34 cellular contexts compared by ENCODE assay signal in the genomic region with DNA sequence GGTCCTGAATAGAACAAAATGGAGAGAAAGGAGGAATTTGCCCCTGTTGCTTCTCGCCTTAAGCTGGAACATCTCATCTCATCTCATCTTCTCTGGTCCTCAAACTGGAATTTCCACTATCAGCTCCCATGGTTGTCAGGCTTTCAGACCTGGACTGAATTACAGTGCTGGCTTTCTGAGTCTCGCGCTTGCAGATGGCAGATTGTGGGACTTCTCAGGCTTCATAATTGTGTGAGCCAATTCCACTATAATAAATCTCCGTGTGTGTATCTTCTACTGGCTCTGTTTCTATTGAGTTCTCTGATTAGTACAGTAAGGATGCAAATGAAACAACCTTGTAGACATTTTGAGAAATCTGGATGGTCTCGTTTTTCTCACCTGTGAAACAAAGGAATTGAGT.
DNase-seq lines count a peak whose midpoint lies in the region; ATAC-seq and TF ChIP-seq lines count a peak whose summit lies in the region.
"Had no signal": no experiment of that assay in that cellular context is flagged by ENCODE, and none has a peak within 500 bp of the region (broad histone marks: within the 10 kb centered on the region; RNA-seq: fewer than 3 reads in every experiment).

No MANE protein-coding gene starts in this region.

- intact Hi-C loops in Right ventricle myocardium superior (cut with DNase I), result no loop called here
- intact Hi-C loops in tibial artery (cut with DNase I; ENCODE audit: low total_unique reads), result no loop called here

- no peaks in the 10 kb centered on the region for H3K27me3 Mint-ChIP-seq in progenitor cell of endocrine pancreas
- H3K27me3 Mint-ChIP-seq: B cell; CD4-positive, alpha-beta memory T cell; CD4-positive, alpha-beta T cell; CD4-positive, CD25-positive, alpha-beta regulatory T cell; CD8-positive, alpha-beta memory T cell had no signal

- DNase-seq in G401 (ENCODE audit: low spot score) (peak; percentile 61), cerebellar cortex (ENCODE audit: low spot score) (peak; percentile 58), cerebellum (ENCODE audit: low spot score) (peak; percentile 19), progenitor cell of endocrine pancreas (ENCODE audit: low spot score, unreplicated experiment) (no peak), Right ventricle myocardium superior (no peak), iPS-NIHi7 (ENCODE audit: extremely low spot score) (no peak), tibial artery (no peak), HPDE6-E6E7 (ENCODE audit: extremely low spot score) (no peak)
- DNase-seq: 8988T; ACHN; AML-193; BE2C; Caco-2; Calu3; CD4-positive, alpha-beta memory T cell; CD4-positive, alpha-beta T cell; CD4-positive, CD25-positive, alpha-beta regulatory T cell; CD8-positive, alpha-beta memory T cell; CD8-positive, alpha-beta T cell; COR-L47; DMS 273 treated with DMSO at 0.1 percent for 48 hours; DMS153; DMS53; DMS79; DMS79 treated with DMSO at 0.1 percent for 48 hours; DND-41; EL had no signal

- no peak overlapping the region for H3K4me3 Mint-ChIP-seq in progenitor cell of endocrine pancreas (ENCODE audit: low read depth)
- H3K4me3 Mint-ChIP-seq: B cell; CD14-positive monocyte; CD4-positive, alpha-beta memory T cell; CD4-positive, alpha-beta T cell; CD4-positive, CD25-positive, alpha-beta regulatory T cell; CD8-positive, alpha-beta memory T cell; CD8-positive, alpha-beta T cell had no signal

- TF ChIP-seq CTCF in progenitor cell of endocrine pancreas (IDR thresholded peaks at IDR 0.05; ENCODE audit: unreplicated experiment) (no peak), tibial artery (IDR thresholded peaks at IDR 0.05) (no peak)

- peaks cover 0 to 5% (median 0%) of the 10 kb centered on the region in 3 donors for H3K9me3 ChIP-seq in tibial artery
- H3K9me3 ChIP-seq: A549, BE2C, Caco-2 had no signal

- peaks cover 2% of the 10 kb centered on the region for H3K36me3 Mint-ChIP-seq in progenitor cell of endocrine pancreas (ENCODE audit: insufficient read depth)
- H3K36me3 Mint-ChIP-seq: CD14-positive monocyte; CD4-positive, CD25-positive, alpha-beta regulatory T cell had no signal

- H3K36me3 ChIP-seq in tibial artery, result no peaks in the 10 kb centered on the region
- H3K36me3 ChIP-seq: BE2C had no signal

- no peak overlapping the region for H3K27ac ChIP-seq in tibial artery
- H3K27ac ChIP-seq: 22Rv1; A549; BLaER1; BLaER1 treated with 17β-estradiol and CSF1 and Interleukin-3, amounts not matched to agents 10 nM and 100 nM; C4-2B had no signal

- peak overlapping the region; percentile 16 for H3K27ac Mint-ChIP-seq in progenitor cell of endocrine pancreas
- H3K27ac Mint-ChIP-seq: B cell; CD14-positive monocyte; CD4-positive, alpha-beta memory T cell; CD4-positive, alpha-beta T cell; CD4-positive, CD25-positive, alpha-beta regulatory T cell; CD8-positive, alpha-beta memory T cell; CD8-positive, alpha-beta T cell had no signal

- ATAC-seq in Right ventricle myocardium superior (ENCODE audit: poor library complexity), result no peak
- ATAC-seq: A549; CD8-positive, alpha-beta T cell had no signal

- no peaks in the 10 kb centered on the region for H3K27me3 ChIP-seq in tibial artery
- H3K27me3 ChIP-seq: BE2C; BLaER1; BLaER1 treated with 17β-estradiol and CSF1 and Interleukin-3, amounts not matched to agents 10 nM and 100 nM had no signal

- no peaks in the 10 kb centered on the region for H3K4me1 ChIP-seq in tibial artery
- H3K4me1 ChIP-seq: A549; BE2C; BLaER1; BLaER1 treated with 17β-estradiol and CSF1 and Interleukin-3, amounts not matched to agents 10 nM and 100 nM; Caco-2 had no signal

- no peaks in the 10 kb centered on the region for H3K4me1 Mint-ChIP-seq in progenitor cell of endocrine pancreas (ENCODE audit: low read depth)
- H3K4me1 Mint-ChIP-seq: B cell; CD14-positive monocyte; CD4-positive, alpha-beta memory T cell; CD4-positive, CD25-positive, alpha-beta regulatory T cell; CD8-positive, alpha-beta memory T cell had no signal

- H3K9me3 Mint-ChIP-seq in progenitor cell of endocrine pancreas (ENCODE audit: low read depth), result peaks cover under 1% of the 10 kb centered on the region

- no peak overlapping the region for H3K4me3 ChIP-seq in tibial artery
- H3K4me3 ChIP-seq: A549; BLaER1; BLaER1 treated with 17β-estradiol and CSF1 and Interleukin-3, amounts not matched to agents 10 nM and 100 nM had no signal

- in situ Hi-C loops in G401 (cut with HindIII; ENCODE audit: low sequenced_read_pairs), result no loop called here

Comparison
In these comparisons a context has a peak if more than half of its experiments do, and no peak if none do; other contexts are left out.
1. DNase-seq: peak in G401 (single experiment), cerebellar cortex (single experiment) and cerebellum (single experiment); none in progenitor cell of endocrine pancreas (single experiment), Right ventricle myocardium superior (single experiment), iPS-NIHi7 (single experiment), tibial artery (0 of 2) and HPDE6-E6E7 (single experiment).